Comparison of ENCODE assay signal across 9 cellular contexts in the genomic region with DNA sequence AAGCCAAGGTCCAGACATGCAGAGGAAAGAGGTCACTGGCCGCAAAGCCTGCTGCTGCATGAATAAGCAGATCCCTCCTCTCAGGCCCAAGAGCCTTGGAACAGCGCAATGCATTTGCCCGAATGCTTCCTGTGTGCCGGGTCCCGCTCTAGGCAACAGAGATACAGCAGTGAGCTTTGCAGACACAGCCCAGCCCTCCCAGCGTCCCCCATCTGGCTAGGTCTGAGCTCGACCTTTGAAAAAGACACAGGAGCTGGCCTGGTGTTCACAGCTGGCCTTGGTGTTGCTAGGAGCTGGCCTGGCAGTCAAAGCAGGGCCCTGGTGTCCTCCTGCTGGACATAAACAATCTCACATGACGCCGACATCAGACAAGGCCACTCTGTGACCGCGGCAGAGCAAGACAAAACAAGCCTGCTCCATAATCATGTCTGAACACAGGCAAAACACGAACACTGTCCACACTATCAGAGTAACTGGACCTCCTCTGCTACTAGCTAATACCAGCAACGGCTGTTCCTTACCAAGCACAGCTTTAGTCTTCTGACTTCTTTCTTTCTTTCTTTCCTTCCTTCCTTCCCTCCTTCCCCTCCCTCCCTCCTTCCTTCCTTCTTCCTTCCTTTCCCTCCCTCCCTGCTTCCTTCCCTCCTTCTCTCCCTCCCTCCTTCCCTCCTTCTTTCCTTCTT. TPM values are rescaled to one million over a fixed set of nuclear protein-coding genes. Genes with fewer than 3 reads are reported as not detected.
DNase-seq lines count a peak whose midpoint lies in the region; ATAC-seq, FAIRE-seq and TF ChIP-seq lines count a peak whose summit lies in the region.
"Had no signal": no experiment of that assay in that cellular context is flagged by ENCODE, and none has a peak within 500 bp of the region (broad histone marks: within the 10 kb centered on the region; RNA-seq: fewer than 3 reads in every experiment).

No MANE protein-coding gene starts in this region.

- ATAC-seq in naive thymus-derived CD4-positive, alpha-beta T cell, result no peak
- no peak for ATAC-seq in HG02885 (IDR thresholded peaks at IDR 0.05; ENCODE audit: poor library complexity, unreplicated experiment)

- CTCF ChIA-PET in naive thymus-derived CD4-positive, alpha-beta T cell (lab: Charles Lee), result no interaction called here

- peaks cover 0 to 3% (median 0%) of the 10 kb centered on the region in 5 donors for H3K36me3 Mint-ChIP-seq in naive thymus-derived CD4-positive, alpha-beta T cell

- intact Hi-C loops in naive thymus-derived CD4-positive, alpha-beta T cell (cut with micrococcal nuclease), result no loop called here

- H3K36me3 ChIP-seq in rectal smooth muscle tissue (ENCODE audit: control insufficient read depth, insufficient read depth, low read length), result no peaks in the 10 kb centered on the region
- no peaks in the 10 kb centered on the region for H3K36me3 ChIP-seq in naive thymus-derived CD4-positive, alpha-beta T cell (ENCODE audit: control insufficient read depth in 2 of 3, insufficient read depth in 3 of 3, low read length in 3 of 3)

- H3K4me3 ChIP-seq in cardiac fibroblast (replicated peaks in 1 of 2; ENCODE audit: low read depth in 2 of 2, low read length in 2 of 2), result no peak overlapping the region
- H3K4me3 ChIP-seq in rectal smooth muscle tissue (ENCODE audit: low read length), result no peak overlapping the region
- H3K4me3 ChIP-seq in naive thymus-derived CD4-positive, alpha-beta T cell (ENCODE audit: low read length), result no peak overlapping the region

- H3K4me1 ChIP-seq in rectal smooth muscle tissue (ENCODE audit: control insufficient read depth, insufficient read depth, low read length), result no peaks in the 10 kb centered on the region
- peaks cover 0 to under 1% of the 10 kb centered on the region in 2 donors for H3K4me1 ChIP-seq in naive thymus-derived CD4-positive, alpha-beta T cell (ENCODE audit: control insufficient read depth in 2 of 2, insufficient read depth in 2 of 2, low read length in 2 of 2)

- H3K27ac ChIP-seq in rectal smooth muscle tissue (ENCODE audit: low read depth, low read length), result peak overlapping the region; percentile 60
- H3K27ac ChIP-seq in naive thymus-derived CD4-positive, alpha-beta T cell (ENCODE audit: low read depth, low read length), result no peak overlapping the region

- DNase-seq in ELF-1 (ENCODE audit: low read depth, low spot score) (peak; percentile 49), cardiac fibroblast (ENCODE audit: low read depth in 2 of 2) (peak; percentile 52 to 65), NCI-H774 (lab: John Stamatoyannopoulos, UW) (no peak), HUDEP-2 (lab: John Stamatoyannopoulos, UW; ENCODE audit: unreplicated experiment in 76 of 76) (no peak)
- no peak for DNase-seq in naive thymus-derived CD4-positive, alpha-beta T cell
- DNase-seq: Caco-2 had no signal

- H3K27ac Mint-ChIP-seq in naive thymus-derived CD4-positive, alpha-beta T cell, result no peak overlapping the region

- H3K27me3 ChIP-seq in rectal smooth muscle tissue (ENCODE audit: control insufficient read depth, insufficient read depth, low read length), result no peaks in the 10 kb centered on the region
- H3K27me3 ChIP-seq in naive thymus-derived CD4-positive, alpha-beta T cell (ENCODE audit: control insufficient read depth in 2 of 2, insufficient read depth in 2 of 2, low read length in 2 of 2), result no peaks in the 10 kb centered on the region

- H3K9ac ChIP-seq in rectal smooth muscle tissue (ENCODE audit: low read length), result no peak overlapping the region

- POLR2A ChIA-PET in naive thymus-derived CD4-positive, alpha-beta T cell (lab: Charles Lee), result interaction anchor here (0.6 kb wide), 1 partner anchor 450 kb away, joined by 3 read pairs; no protein-coding TSS in a partner anchor

- peaks cover 0 to 3% (median 0%) of the 10 kb centered on the region in 11 donors for H3K9me3 Mint-ChIP-seq in naive thymus-derived CD4-positive, alpha-beta T cell

- H3K4me1 Mint-ChIP-seq in naive thymus-derived CD4-positive, alpha-beta T cell, result peaks cover 0 to 22% (median 5%) of the 10 kb centered on the region in 7 donors

- peaks cover 14 to 22% (median 19%) of the 10 kb centered on the region in 5 donors for H3K27me3 Mint-ChIP-seq in naive thymus-derived CD4-positive, alpha-beta T cell

- TF ChIP-seq CTCF in cardiac fibroblast (IDR thresholded peaks at IDR 0.05; ENCODE audit: low read depth, low read length), result peak; percentile 34

- FAIRE-seq in islet of Langerhans (lab: Jason Lieb, UNC), result peak; percentile 43

- H3K9me3 ChIP-seq in naive thymus-derived CD4-positive, alpha-beta T cell (ENCODE audit: control insufficient read depth in 2 of 3, low read length in 3 of 3), result no peaks in the 10 kb centered on the region
- H3K9me3 ChIP-seq: Caco-2 had no signal

- H3K4me3 Mint-ChIP-seq in naive thymus-derived CD4-positive, alpha-beta T cell, result no peak overlapping the region

RNA-seq across cellular contexts. Expression of gene PEX11G, which starts 5.7 kb away (rescaled TPM):
- 1 to 10 TPM in 1 of 5 experiments, under 1 TPM in 4; 0.59 to 1.2 (median 0.76) TPM for total RNA-seq in naive thymus-derived CD4-positive, alpha-beta T cell
- 1 to 10 TPM in 1 of 2 donors, under 1 TPM in 1; 0.89 to 1.6 TPM for polyA plus RNA-seq in naive thymus-derived CD4-positive, alpha-beta T cell

RNA-seq across cellular contexts. Expression of gene ZNF358, which starts 21.3 kb away (rescaled TPM):
- total RNA-seq in naive thymus-derived CD4-positive, alpha-beta T cell, result 10 to 100 TPM in 1 of 5 experiments, 1 to 10 TPM in 4; 5.7 to 10.1 (median 7.2) TPM
- 1 to 10 TPM; 1.4 to 2.6 TPM for polyA plus RNA-seq in naive thymus-derived CD4-positive, alpha-beta T cell

RNA-seq across cellular contexts. Expression of gene MCOLN1, which starts 27.9 kb away (rescaled TPM):
- 10 to 100 TPM; 13.8 to 49.2 (median 18.1) TPM for total RNA-seq in naive thymus-derived CD4-positive, alpha-beta T cell
- polyA plus RNA-seq in naive thymus-derived CD4-positive, alpha-beta T cell, result 10 to 100 TPM in 1 of 2 donors, 1 to 10 TPM in 1; 8.8 to 11.7 TPM

RNA-seq across cellular contexts. Expression of gene PNPLA6, which starts 41.0 kb away (rescaled TPM):
- 100 to 1,000 TPM in 4 of 5 experiments, 10 to 100 TPM in 1; 82.0 to 157 (median 133) TPM for total RNA-seq in naive thymus-derived CD4-positive, alpha-beta T cell
- 10 to 100 TPM in 1 of 2 donors, 1 to 10 TPM in 1; 5.3 to 12.7 TPM for polyA plus RNA-seq in naive thymus-derived CD4-positive, alpha-beta T cell

Comparison
In these comparisons a context has a peak if more than half of its experiments do, and no peak if none do; other contexts are left out.
1. DNase-seq: peak in ELF-1 (single experiment) and cardiac fibroblast (2 of 2); none in naive thymus-derived CD4-positive, alpha-beta T cell (0 of 9), NCI-H774 (single experiment) and HUDEP-2 (0 of 76).